ENCODE assay signal across 17 cellular contexts in the genomic region with DNA sequence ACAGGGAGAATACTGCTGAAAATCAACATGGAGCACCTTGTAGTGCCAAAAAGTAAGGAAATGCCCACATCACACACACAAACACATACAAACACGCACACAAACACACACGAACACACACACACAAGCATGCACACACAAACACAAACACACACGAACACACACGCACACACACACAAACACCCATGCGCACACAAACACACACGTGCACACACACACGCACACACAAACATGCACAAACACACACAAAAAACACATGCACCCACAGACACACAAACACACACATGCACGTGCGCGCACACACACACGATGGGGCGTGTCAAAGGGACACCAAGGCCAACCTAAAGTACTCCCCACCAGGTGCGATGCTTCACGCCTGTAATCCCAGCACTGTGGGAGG.
DNase-seq lines count a peak whose midpoint lies in the region; ATAC-seq and TF ChIP-seq lines count a peak whose summit lies in the region.
"Had no signal": no experiment of that assay in that cellular context is flagged by ENCODE, and none has a peak within 500 bp of the region (broad histone marks: within the 10 kb centered on the region; RNA-seq: fewer than 3 reads in every experiment).

No MANE protein-coding gene starts in this region.

- TF ChIP-seq CTCF in right atrium auricular region (IDR thresholded peaks at IDR 0.05), result no peak
- TF ChIP-seq CTCF in IMR-90 (conservative IDR thresholded peaks at IDR 0.05; ENCODE audit: low read depth, low read length), result no peak
- TF ChIP-seq CTCF in esophagus muscularis mucosa (IDR thresholded peaks at IDR 0.05), result no peak
- TF ChIP-seq CTCF in stomach (IDR thresholded peaks at IDR 0.05), result no peak

- no peak overlapping the region for H3K9ac ChIP-seq in IMR-90 (ENCODE audit: low read depth, low read length)
- H3K9ac ChIP-seq: BLaER1, GM23248 had no signal

- no peak overlapping the region for H4K91ac ChIP-seq in IMR-90 (ENCODE audit: insufficient read depth, low read depth, low read length)

- no peak overlapping the region for H2AK9ac ChIP-seq in IMR-90 (replicated peaks; ENCODE audit: low read depth, low read length, poor library complexity)

- no peaks in the 10 kb centered on the region for H3K9me1 ChIP-seq in IMR-90 (ENCODE audit: insufficient read depth, low read length)

- no peak overlapping the region for H3K4me2 ChIP-seq in IMR-90 (ENCODE audit: low read depth, low read length)
- H3K4me2 ChIP-seq: BLaER1 had no signal

- H3K79me1 ChIP-seq in IMR-90 (ENCODE audit: low read depth in 1 of 2, low read length in 2 of 2), result no peaks in the 10 kb centered on the region

- no peak overlapping the region for H2BK20ac ChIP-seq in IMR-90 (ENCODE audit: low read depth, low read length)

- H3K14ac ChIP-seq in IMR-90 (replicated peaks; ENCODE audit: low read depth, low read length), result no peak overlapping the region

- TF ChIP-seq POLR2A in IMR-90 (IDR thresholded peaks at IDR 0.05; ENCODE audit: low read depth, low read length), result no peak
- no peak for TF ChIP-seq POLR2A in esophagus muscularis mucosa (IDR thresholded peaks at IDR 0.05; ENCODE audit: low read depth)
- TF ChIP-seq POLR2A in stomach (IDR thresholded peaks at IDR 0.05), result no peak

- ATAC-seq in IMR-90 (ENCODE audit: low read depth) (no peak), HG02981 (IDR thresholded peaks at IDR 0.05; ENCODE audit: unreplicated experiment) (no peak)

- no peak overlapping the region for H4K8ac ChIP-seq in IMR-90 (ENCODE audit: low read depth in 2 of 2, low read length in 2 of 2)

- intact Hi-C loops in cardiac septum (cut with DNase I), result no loop called here
- intact Hi-C loops in IMR-90 (cut with micrococcal nuclease), result no loop called here
- intact Hi-C loops in esophagus muscularis mucosa (cut with DNase I), result no loop called here
- intact Hi-C loops in stomach (cut with DNase I; ENCODE audit: low total_unique reads), result no loop called here

- CTCF ChIA-PET in IMR-90 (lab: Yijun Ruan, JAX), result no interaction called here

- no peaks in the 10 kb centered on the region for H3K36me3 ChIP-seq in right atrium auricular region
- H3K36me3 ChIP-seq in IMR-90 (ENCODE audit: control insufficient read depth, insufficient read depth, low read length), result no peaks in the 10 kb centered on the region
- H3K36me3 ChIP-seq in esophagus muscularis mucosa, result no peaks in the 10 kb centered on the region
- H3K36me3 ChIP-seq in stomach, result no peaks in the 10 kb centered on the region
- H3K36me3 ChIP-seq: BLaER1, HAP-1 had no signal

- dilution Hi-C loops in IMR-90 (cut with HindIII; ENCODE audit: low sequenced_read_pairs, unreplicated experiment), result no loop called here

- no peak overlapping the region for H2AK5ac ChIP-seq in IMR-90 (ENCODE audit: low read depth, low read length)

- H3K9me3 ChIP-seq in right atrium auricular region, result peaks cover 0 to 17% of the 10 kb centered on the region in 2 donors
- H3K9me3 ChIP-seq in IMR-90 (ENCODE audit: control insufficient read depth, insufficient read depth, low read length), result peaks cover 34% of the 10 kb centered on the region; the same call in 1 of the 2 replicates
- H3K9me3 ChIP-seq in esophagus muscularis mucosa, result peaks cover 0 to 27% (median 19%) of the 10 kb centered on the region in 4 donors
- H3K9me3 ChIP-seq in stomach, result peaks cover 0 to 21% (median 19%) of the 10 kb centered on the region in 4 donors
- H3K9me3 ChIP-seq: HAP-1 had no signal

- 56% methylated on average over 7 of the region's 14 CpGs; no CpG with 5 or more reads in 1 of the 2 experiments for WGBS in IMR-90 (ENCODE audit: extremely low coverage in 2 of 2, insufficient read length in 1 of 2), 2 experiments
- 83% methylated on average over 14 of the region's 14 CpGs for WGBS in esophagus muscularis mucosa
- WGBS in stomach, 5 donors, result 85 to 96% (median 88%) methylated on average over 14 of the region's 14 CpGs

- POLR2A ChIA-PET in IMR-90 (lab: Charles Lee; ENCODE audit: unreplicated experiment), result no interaction called here

- H3K27ac ChIP-seq in right atrium auricular region (no peak overlapping the region), IMR-90 (ENCODE audit: insufficient read depth, low read length) (no peak overlapping the region), esophagus muscularis mucosa (replicated peaks in 1 of 4) (no peak overlapping the region), stomach (no peak overlapping the region)
- H3K27ac ChIP-seq: BLaER1, GM23248, HL-60 had no signal

- H3K23ac ChIP-seq in IMR-90 (ENCODE audit: low read depth, low read length), result no peak overlapping the region

- H3K27me3 ChIP-seq in right atrium auricular region, result no peaks in the 10 kb centered on the region
- no peaks in the 10 kb centered on the region for H3K27me3 ChIP-seq in IMR-90 (ENCODE audit: control insufficient read depth, insufficient read depth, low read length)
- H3K27me3 ChIP-seq in esophagus muscularis mucosa, result peaks cover 0 to 12% (median 0%) of the 10 kb centered on the region in 4 donors
- H3K27me3 ChIP-seq in stomach, result peaks cover 0 to 8% (median 0%) of the 10 kb centered on the region in 3 donors
- H3K27me3 ChIP-seq: BLaER1 had no signal

- in situ Hi-C loops in IMR-90 (cut with MboI; ENCODE audit: low sequenced_read_pairs), result no loop called here

- H3K4me3 ChIP-seq in right atrium auricular region, result no peak overlapping the region
- no peak overlapping the region for H3K4me3 ChIP-seq in IMR-90 (ENCODE audit: insufficient read depth, low read depth, low read length)
- no peak overlapping the region for H3K4me3 ChIP-seq in esophagus muscularis mucosa
- H3K4me3 ChIP-seq in stomach, result no peak overlapping the region
- H3K4me3 ChIP-seq: BLaER1, GM23248, HAP-1 had no signal

- H3K4me1 ChIP-seq in right atrium auricular region, result no peaks in the 10 kb centered on the region
- no peaks in the 10 kb centered on the region for H3K4me1 ChIP-seq in IMR-90 (ENCODE audit: control insufficient read depth, insufficient read depth, low read length)
- no peaks in the 10 kb centered on the region for H3K4me1 ChIP-seq in esophagus muscularis mucosa
- H3K4me1 ChIP-seq in stomach, result no peaks in the 10 kb centered on the region
- H3K4me1 ChIP-seq: HAP-1 had no signal

- no peak overlapping the region for H2BK15ac ChIP-seq in IMR-90 (ENCODE audit: low read depth, low read length)

- no peak overlapping the region for H4K5ac ChIP-seq in IMR-90 (ENCODE audit: low read depth, low read length)

- no TSS peak for BruUV-seq in IMR-90 (replicated peaks; lab: Mats Ljungman, UMichigan)

- no peak overlapping the region for H2AFZ ChIP-seq in IMR-90 (replicated peaks; ENCODE audit: low read length, poor library complexity)
- H2AFZ ChIP-seq: GM23248 had no signal

- H2BK120ac ChIP-seq in IMR-90 (ENCODE audit: low read depth, low read length), result no peak overlapping the region

- no peak overlapping the region for H3K56ac ChIP-seq in IMR-90 (ENCODE audit: extremely low read depth, insufficient read depth, low read length)

- peak; percentile 10 for DNase-seq in cardiac septum (ENCODE audit: low spot score)
- DNase-seq in right atrium auricular region (ENCODE audit: low spot score), result no peak
- DNase-seq in IMR-90, result no peak
- peak; percentile 26 for DNase-seq in esophagus muscularis mucosa (ENCODE audit: extremely low spot score)
- DNase-seq in stomach, result peak; percentile 10
- DNase-seq in NCI-H128 (lab: John Stamatoyannopoulos, UW; ENCODE audit: unreplicated experiment), result no peak
- no peak for DNase-seq in NCI-H1417 treated with DMSO at 0.1 percent for 48 hours (lab: John Stamatoyannopoulos, UW)
- DNase-seq: 8988T; CD4-positive, alpha-beta memory T cell; DMS153; DMS79; GDM1; GM23248 had no signal

- no peak overlapping the region for H3K18ac ChIP-seq in IMR-90 (ENCODE audit: low read depth, low read length)

- no peaks in the 10 kb centered on the region for H4K20me1 ChIP-seq in IMR-90 (ENCODE audit: insufficient read depth, low read length)
- H4K20me1 ChIP-seq: BLaER1 had no signal

- TF ChIP-seq EP300 in esophagus muscularis mucosa (IDR thresholded peaks at IDR 0.05) (no peak), stomach (IDR thresholded peaks at IDR 0.05) (no peak)

- H2BK5ac ChIP-seq in IMR-90 (ENCODE audit: low read depth, low read length, poor library complexity, severe bottlenecking), result peak overlapping the region; percentile 45

- H3K4ac ChIP-seq in IMR-90 (ENCODE audit: low read depth, low read length), result no peak overlapping the region

- TF ChIP-seq RAD21 in IMR-90 (IDR thresholded peaks at IDR 0.05; ENCODE audit: low read length), result no peak

TF ChIP-seq in IMR-90, 13 proteins besides CTCF, POLR2A, EP300 and RAD21:
- TF ChIP-seq CHD1 (IDR thresholded peaks at IDR 0.05; ENCODE audit: low read depth, low read length), result no peak
- TF ChIP-seq MAFK (IDR thresholded peaks at IDR 0.05; ENCODE audit: low read depth, low read length), result no peak
- no peak for TF ChIP-seq FOS (IDR thresholded peaks at IDR 0.05; ENCODE audit: low read depth, low read length)
- no peak for TF ChIP-seq CEBPB (IDR thresholded peaks at IDR 0.05; ENCODE audit: low read depth, low read length)
- TF ChIP-seq SMC3 (IDR thresholded peaks at IDR 0.05; ENCODE audit: low read depth, low read length), result no peak
- TF ChIP-seq MAZ (IDR thresholded peaks at IDR 0.05; ENCODE audit: borderline replicate concordance, low read depth, low read length), result no peak
- no peak for TF ChIP-seq NFE2L2 (IDR thresholded peaks at IDR 0.05; ENCODE audit: low read depth, low read length)
- TF ChIP-seq RFX5 (IDR thresholded peaks at IDR 0.05; ENCODE audit: low read depth, low read length), result no peak
- TF ChIP-seq MXI1 (IDR thresholded peaks at IDR 0.05; ENCODE audit: borderline replicate concordance, low read depth, low read length), result no peak
- TF ChIP-seq, protein P1, sequence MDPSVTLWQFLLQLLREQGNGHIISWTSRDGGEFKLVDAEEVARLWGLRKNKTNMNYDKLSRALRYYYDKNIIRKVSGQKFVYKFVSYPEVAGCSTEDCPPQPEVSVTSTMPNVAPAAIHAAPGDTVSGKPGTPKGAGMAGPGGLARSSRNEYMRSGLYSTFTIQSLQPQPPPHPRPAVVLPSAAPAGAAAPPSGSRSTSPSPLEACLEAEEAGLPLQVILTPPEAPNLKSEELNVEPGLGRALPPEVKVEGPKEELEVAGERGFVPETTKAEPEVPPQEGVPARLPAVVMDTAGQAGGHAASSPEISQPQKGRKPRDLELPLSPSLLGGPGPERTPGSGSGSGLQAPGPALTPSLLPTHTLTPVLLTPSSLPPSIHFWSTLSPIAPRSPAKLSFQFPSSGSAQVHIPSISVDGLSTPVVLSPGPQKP (IDR thresholded peaks at IDR 0.05; ENCODE audit: borderline replicate concordance, low read depth, low read length), result no peak
- TF ChIP-seq RCOR1 (IDR thresholded peaks at IDR 0.05; ENCODE audit: insufficient replicate concordance, low read length), result no peak
- TF ChIP-seq, protein P2, sequence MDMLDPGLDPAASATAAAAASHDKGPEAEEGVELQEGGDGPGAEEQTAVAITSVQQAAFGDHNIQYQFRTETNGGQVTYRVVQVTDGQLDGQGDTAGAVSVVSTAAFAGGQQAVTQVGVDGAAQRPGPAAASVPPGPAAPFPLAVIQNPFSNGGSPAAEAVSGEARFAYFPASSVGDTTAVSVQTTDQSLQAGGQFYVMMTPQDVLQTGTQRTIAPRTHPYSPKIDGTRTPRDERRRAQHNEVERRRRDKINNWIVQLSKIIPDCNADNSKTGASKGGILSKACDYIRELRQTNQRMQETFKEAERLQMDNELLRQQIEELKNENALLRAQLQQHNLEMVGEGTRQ (IDR thresholded peaks at IDR 0.05; ENCODE audit: low read depth, low read length), result no peak

Comparison
In these comparisons a context has a peak if more than half of its experiments do, and no peak if none do; other contexts are left out.
1. DNase-seq: peak in cardiac septum (single experiment), esophagus muscularis mucosa (single experiment) and stomach (single experiment); none in right atrium auricular region (single experiment), IMR-90 (single experiment), NCI-H128 (single experiment) and NCI-H1417 treated with DMSO at 0.1 percent for 48 hours (single experiment).